In the genomic region with DNA sequence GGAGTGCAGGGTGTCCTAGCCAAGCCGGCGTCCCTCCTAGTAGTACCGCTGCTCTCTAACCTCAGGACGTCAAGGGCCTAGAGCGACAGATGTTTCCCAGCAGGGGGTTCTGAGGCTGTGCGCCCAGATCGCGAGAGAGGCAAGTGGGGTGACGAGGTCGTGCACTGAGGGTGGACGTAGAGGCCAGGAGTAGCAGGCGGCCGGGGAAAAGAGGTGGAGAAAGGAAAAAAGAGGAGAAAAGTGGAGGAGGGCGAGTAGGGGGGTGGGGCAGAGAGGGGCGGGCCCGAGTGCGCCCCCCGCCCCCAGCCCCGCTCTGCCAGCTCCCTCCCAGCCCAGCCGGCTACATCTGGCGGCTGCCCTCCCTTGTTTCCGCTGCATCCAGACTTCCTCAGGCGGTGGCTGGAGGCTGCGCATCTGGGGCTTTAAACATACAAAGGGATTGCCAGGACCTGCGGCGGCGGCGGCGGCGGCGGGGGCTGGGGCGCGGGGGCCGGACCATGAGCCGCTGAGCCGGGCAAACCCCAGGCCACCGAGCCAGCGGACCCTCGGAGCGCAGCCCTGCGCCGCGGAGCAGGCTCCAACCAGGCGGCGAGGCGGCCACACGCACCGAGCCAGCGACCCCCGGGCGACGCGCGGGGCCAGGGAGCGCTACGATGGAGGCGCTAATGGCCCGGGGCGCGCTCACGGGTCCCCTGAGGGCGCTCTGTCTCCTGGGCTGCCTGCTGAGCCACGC, we compare ENCODE assay signal across 8 cellular contexts. TPM values are rescaled to one million over a fixed set of nuclear protein-coding genes. Genes with fewer than 3 reads are reported as not detected.
DNase-seq lines count a peak whose midpoint lies in the region; TF ChIP-seq lines count a peak whose summit lies in the region.

Gene MMP2 (plus strand): TSS at position 372 of the 733 bp plus-strand sequence. CDS start 282 bp downstream, at position 654.

- peaks cover 40% of the 10 kb centered on the region for H3K79me2 ChIP-seq in fibroblast of lung (ENCODE audit: control insufficient read depth, insufficient read depth, low read length)

- H3K36me3 Mint-ChIP-seq in nephron (ENCODE audit: low read depth) (peaks cover 11% of the 10 kb centered on the region), Calu3 (ENCODE audit: insufficient read depth, unreplicated experiment) (no peaks in the 10 kb centered on the region)

- H3K9ac ChIP-seq in fibroblast of lung (ENCODE audit: insufficient read depth, low read length): peak within 1 kb of the TSS; percentile 86

- H3K4me1 ChIP-seq in fibroblast of lung (ENCODE audit: control insufficient read depth, extremely low read depth, insufficient read depth, low read length): peaks cover 13% of the 10 kb centered on the region

- DNase-seq in BJ (ENCODE audit: low read depth): no peak
- DNase-seq in fibroblast of lung (ENCODE audit: low read depth in 2 of 2): peak; percentile 81 to 87
- no peak for DNase-seq in Calu3
- no peak for DNase-seq in T-helper 9 cell
- DNase-seq in stimulated activated CD4-positive, alpha-beta T cell treated with anti-CD3 and anti-CD28 coated beads, Interleukin-1b, Interleukin-23, amount 100 ng/mL, for 48 hours: no peak
- no peak for DNase-seq in NK-92 (lab: John Stamatoyannopoulos, UW; ENCODE audit: unreplicated experiment)

- peaks cover 12% of the 10 kb centered on the region for H3K36me3 ChIP-seq in BJ (ENCODE audit: control insufficient read depth, insufficient read depth, low read length)
- peaks cover 16% of the 10 kb centered on the region for H3K36me3 ChIP-seq in fibroblast of lung (ENCODE audit: control insufficient read depth, insufficient read depth, low read length)

- H3K4me2 ChIP-seq in fibroblast of lung (ENCODE audit: extremely low read depth, insufficient read depth, low read length): peak within 1 kb of the TSS; percentile 95

- H3K27me3 Mint-ChIP-seq in nephron (ENCODE audit: low read depth) (peaks cover 31% of the 10 kb centered on the region), Calu3 (ENCODE audit: unreplicated experiment) (peaks cover 80% of the 10 kb centered on the region)

- CTCF ChIA-PET in BJ (lab: Yijun Ruan, JAX): no interaction called here
- CTCF ChIA-PET in Calu3 (lab: Charles Lee): no interaction called here

- POLR2A ChIA-PET in BJ (lab: Charles Lee): interaction anchor here (0.6 to 1.0 kb wide), 2 partner anchors 9 to 21 kb away, joined by 3 to 5 read pairs; no protein-coding TSS in a partner anchor

- intact Hi-C loops in Calu3 (cut with micrococcal nuclease; ENCODE audit: unreplicated experiment): no loop called here

- H3K9me3 Mint-ChIP-seq in nephron: no peaks in the 10 kb centered on the region
- H3K9me3 Mint-ChIP-seq in Calu3 (ENCODE audit: low read depth, unreplicated experiment): no peaks in the 10 kb centered on the region

- H3K4me3 ChIP-seq in BJ (ENCODE audit: low read depth, low read length) (peak within 1 kb of the TSS; percentile 82), fibroblast of lung (replicated peaks in 1 of 4; ENCODE audit: control extremely low read depth in 1 of 4, insufficient read depth in 1 of 4, low read depth in 3 of 4, low read length in 4 of 4) (peak within 1 kb of the TSS; percentile 87 to 98 (median 94))

- H4K20me1 ChIP-seq in fibroblast of lung (ENCODE audit: control insufficient read depth, extremely low read depth, insufficient read depth, low read length): no peaks in the 10 kb centered on the region

- TF ChIP-seq CTCF in BJ (IDR thresholded peaks at IDR 0.05; ENCODE audit: insufficient read depth, low read depth, low read length) (no peak), fibroblast of lung (conservative IDR thresholded peaks at IDR 0.05 in 1 of 2, IDR thresholded peaks at IDR 0.05 in 1 of 2; ENCODE audit: low read depth in 1 of 2, low read length in 2 of 2) (no peak), nephron (IDR thresholded peaks at IDR 0.05; ENCODE audit: unreplicated experiment in 3 of 3) (no peak), Calu3 (IDR thresholded peaks at IDR 0.05; ENCODE audit: unreplicated experiment) (no peak)

- H3K4me3 Mint-ChIP-seq in nephron (peak within 1 kb of the TSS; percentile 90 to 98 (median 98)), Calu3 (ENCODE audit: low read depth, unreplicated experiment) (no peak within 1 kb of the TSS)

- H3K4me1 Mint-ChIP-seq in nephron (peaks cover 33% of the 10 kb centered on the region), Calu3 (ENCODE audit: low read depth, unreplicated experiment) (no peaks in the 10 kb centered on the region)

- H3K27ac Mint-ChIP-seq in nephron: peak within 1 kb of the TSS; percentile 89 to 95 (median 95)
- H3K27ac Mint-ChIP-seq in Calu3 (ENCODE audit: unreplicated experiment): no peak within 1 kb of the TSS

- no peak within 1 kb of the TSS for H2AFZ ChIP-seq in fibroblast of lung (ENCODE audit: low read length)

- H3K9me3 ChIP-seq in fibroblast of lung (ENCODE audit: control insufficient read depth, insufficient read depth, low read depth, low read length): no peaks in the 10 kb centered on the region

- H3K27ac ChIP-seq in fibroblast of lung (ENCODE audit: insufficient read depth, low read length): peak within 1 kb of the TSS; percentile 95

- H3K27me3 ChIP-seq in BJ (ENCODE audit: control insufficient read depth, insufficient read depth, low read length) (no peaks in the 10 kb centered on the region), fibroblast of lung (ENCODE audit: control insufficient read depth, insufficient read depth, low read length) (no peaks in the 10 kb centered on the region)

- BruUV-seq in Calu3 (replicated peaks; lab: Mats Ljungman, UMichigan): no TSS peak

TF ChIP-seq in PFSK-1, 5 proteins besides CTCF, POLR2A, EP300 and RAD21:
- TF ChIP-seq REST (IDR thresholded peaks at IDR 0.05; ENCODE audit: insufficient read depth in 1 of 2, low read depth in 2 of 2, low read length in 2 of 2) (no peak), FOXP2 (optimal IDR thresholded peaks at IDR 0.05; ENCODE audit: borderline replicate concordance, extremely low read depth, extremely low read length, insufficient read depth) (peak; percentile 17), POLR2AphosphoS5 (IDR thresholded peaks at IDR 0.05; ENCODE audit: low read depth, low read length) (no peak), SIN3A (IDR thresholded peaks at IDR 0.05; ENCODE audit: borderline replicate concordance, insufficient read depth, low read length) (peak; percentile 60; the same call in 1 of the 2 replicates), TAF1 (IDR thresholded peaks at IDR 0.05; ENCODE audit: borderline replicate concordance, insufficient read depth, low read length) (no peak)

RNA-seq across cellular contexts. Expression of gene MMP2, which starts in this region (rescaled TPM):
- polyA plus RNA-seq in BJ (2011; rRNA removed): 1,167 and 1,609 TPM in 2 replicates
- polyA minus RNA-seq in BJ (2011; rRNA and poly(A)+ RNA removed): 356 and 472 TPM in 2 replicates
- polyA plus RNA-seq in PFSK-1 (2012; ENCODE audit: insufficient read length, low read depth): 258 TPM
- 1,311 and 1,457 TPM in 2 replicates for total RNA-seq in fibroblast of lung
- 760 and 1,609 TPM in 2 replicates for polyA plus RNA-seq in fibroblast of lung
- 608 and 1,202 TPM in 2 replicates for polyA plus RNA-seq in fibroblast of lung (2012)
- polyA minus RNA-seq in fibroblast of lung (ENCODE audit: low replicate concordance): 617 and 1,278 TPM in 2 replicates
- total RNA-seq in Calu3 (2022): not detected in 2 replicates

Comparison
In these comparisons a context has a peak if more than half of its experiments do, and no peak if none do; other contexts are left out.
1. RNA of gene MMP2 (total RNA-seq): 1,311 to 1,457 TPM in fibroblast of lung; not detected in Calu3; every median in the first group is over 1,000 times any median in the second.
2. DNase-seq: peak in fibroblast of lung (2 of 2); none in BJ (single experiment), Calu3 (single experiment), T-helper 9 cell (single experiment), stimulated activated CD4-positive, alpha-beta T cell treated with anti-CD3 and anti-CD28 coated beads, Interleukin-1b, Interleukin-23, amount 100 ng/mL, for 48 hours (single experiment) and NK-92 (single experiment).